10 cellular contexts compared by ENCODE assay signal in the genomic region with DNA sequence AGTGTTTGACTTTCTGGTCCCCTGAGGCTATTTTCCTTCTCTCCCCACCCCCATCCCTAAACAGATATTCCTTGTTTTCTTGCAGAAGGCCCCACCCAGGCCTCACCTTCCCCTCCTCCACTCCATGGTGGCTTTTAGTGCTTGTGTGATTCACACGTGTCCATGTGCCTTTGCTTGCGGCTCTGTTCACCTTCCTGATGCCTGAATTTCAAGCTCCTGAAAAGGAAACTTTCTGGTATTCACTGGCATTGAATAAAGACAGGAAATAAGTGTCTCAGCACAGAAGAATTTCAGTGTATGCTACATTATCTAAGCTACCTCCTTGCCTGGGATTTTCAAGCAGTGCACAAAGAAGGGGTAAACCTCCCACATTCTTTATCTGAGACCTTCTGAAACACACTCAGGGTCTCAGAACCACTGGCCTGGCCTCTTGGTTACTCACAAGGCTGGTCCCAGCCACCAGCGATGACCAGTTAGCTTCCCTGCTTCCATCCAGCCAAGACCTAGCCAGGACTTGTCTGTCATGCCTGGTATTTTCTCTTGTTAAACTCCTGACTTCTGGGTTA.
DNase-seq lines count a peak whose midpoint lies in the region; ATAC-seq, FAIRE-seq and TF ChIP-seq lines count a peak whose summit lies in the region.
"Had no signal": no experiment of that assay in that cellular context is flagged by ENCODE, and none has a peak within 500 bp of the region (broad histone marks: within the 10 kb centered on the region; RNA-seq: fewer than 3 reads in every experiment).

No MANE protein-coding gene starts in this region.

- ATAC-seq in GM21528 (IDR thresholded peaks at IDR 0.05; ENCODE audit: low FRiP score, unreplicated experiment) (no peak), GM18502 (IDR thresholded peaks at IDR 0.05; ENCODE audit: poor library complexity, unreplicated experiment) (no peak)

- peak; percentile 62 for DNase-seq in NCI-H146 (lab: John Stamatoyannopoulos, UW)
- DNase-seq in NCI-H146 treated with DMSO at 0.1 percent for 48 hours (lab: John Stamatoyannopoulos, UW; ENCODE audit: unreplicated experiment): no peak
- peak; percentile 88 for DNase-seq in astrocyte of the spinal cord (ENCODE audit: low read depth, low spot score)
- DNase-seq in kidney glomerular epithelial cell (lab: John Stamatoyannopoulos, UW): peak; percentile 93
- DNase-seq in urothelium cell line (ENCODE audit: low spot score): peak; percentile 59
- DNase-seq in anterior cingulate cortex (lab: John Stamatoyannopoulos, UW): no peak
- DNase-seq: stimulated activated CD4-positive, alpha-beta T cell treated with anti-CD3 and anti-CD28 coated beads, Interleukin-1b, Interleukin-23, amount 100 ng/mL, for 48 hours had no signal

- FAIRE-seq in urothelium cell line (lab: Jason Lieb, UNC): no peak
- FAIRE-seq: A204.1 had no signal

- in situ Hi-C loops in astrocyte of the spinal cord (cut with HindIII; ENCODE audit: low sequenced_read_pairs): no loop called here

- H3K4me3 ChIP-seq in astrocyte of the spinal cord (ENCODE audit: low read depth, low read length): no peak overlapping the region

- TF ChIP-seq CTCF in astrocyte of the spinal cord (IDR thresholded peaks at IDR 0.05; ENCODE audit: low read depth, low read length): no peak

Comparison
In these comparisons a context has a peak if more than half of its experiments do, and no peak if none do; other contexts are left out.
1. DNase-seq: peak in NCI-H146 (single experiment), astrocyte of the spinal cord (single experiment), kidney glomerular epithelial cell (single experiment) and urothelium cell line (single experiment); none in NCI-H146 treated with DMSO at 0.1 percent for 48 hours (single experiment) and anterior cingulate cortex (0 of 58).